ENCODE assay signal across 1 cellular context in the genomic region with DNA sequence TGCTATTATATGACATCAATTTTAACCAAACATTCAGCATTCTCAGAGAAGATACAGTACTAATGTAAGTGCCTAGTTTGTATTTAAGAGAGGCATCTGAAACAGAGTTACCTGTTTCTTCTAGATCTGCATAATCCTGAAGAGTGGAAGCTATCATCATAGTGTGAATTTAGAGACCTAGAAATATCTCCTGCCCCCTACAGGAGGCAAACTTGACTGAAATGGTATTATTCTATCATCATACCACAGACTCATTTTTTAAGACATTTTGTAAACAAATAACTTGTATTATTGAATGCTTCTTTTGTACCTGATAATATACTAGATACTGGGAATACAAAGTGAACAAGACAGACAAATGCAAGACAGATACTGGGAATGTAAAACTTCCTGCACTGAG.
TF ChIP-seq lines count a peak whose summit lies in the region.

No MANE protein-coding gene starts in this region.

TF ChIP-seq in GM23338, 12 proteins besides CTCF, POLR2A, EP300 and RAD21 (continued from another document):
- TF ChIP-seq ZNF462 (CRISPR knock-in tag; IDR thresholded peaks at IDR 0.05) (no peak), STAT1 (IDR thresholded peaks at IDR 0.05; ENCODE audit: unreplicated experiment) (no peak), POLR2AphosphoS5 (IDR thresholded peaks at IDR 0.05; ENCODE audit: low read depth) (no peak), EZH2phosphoT487 (IDR thresholded peaks at IDR 0.05; ENCODE audit: unreplicated experiment) (no peak), ZNF114 (CRISPR knock-in tag; IDR thresholded peaks at IDR 0.05) (no peak), REST (IDR thresholded peaks at IDR 0.05; ENCODE audit: unreplicated experiment) (no peak), NANOG (IDR thresholded peaks at IDR 0.05; ENCODE audit: borderline replicate concordance) (no peak), ETS1 (IDR thresholded peaks at IDR 0.05) (no peak), EZH2 (IDR thresholded peaks at IDR 0.05; ENCODE audit: low read depth, unreplicated experiment) (no peak), CREB1 (CRISPR knock-in tag; IDR thresholded peaks at IDR 0.05; ENCODE audit: low read depth) (no peak)
